Comparison of ENCODE assay signal across 1 cellular context in genomic region chr5:16616536-16617271, GRCh38.
TF ChIP-seq lines count a peak whose summit lies in the region.

A gene with protein sequence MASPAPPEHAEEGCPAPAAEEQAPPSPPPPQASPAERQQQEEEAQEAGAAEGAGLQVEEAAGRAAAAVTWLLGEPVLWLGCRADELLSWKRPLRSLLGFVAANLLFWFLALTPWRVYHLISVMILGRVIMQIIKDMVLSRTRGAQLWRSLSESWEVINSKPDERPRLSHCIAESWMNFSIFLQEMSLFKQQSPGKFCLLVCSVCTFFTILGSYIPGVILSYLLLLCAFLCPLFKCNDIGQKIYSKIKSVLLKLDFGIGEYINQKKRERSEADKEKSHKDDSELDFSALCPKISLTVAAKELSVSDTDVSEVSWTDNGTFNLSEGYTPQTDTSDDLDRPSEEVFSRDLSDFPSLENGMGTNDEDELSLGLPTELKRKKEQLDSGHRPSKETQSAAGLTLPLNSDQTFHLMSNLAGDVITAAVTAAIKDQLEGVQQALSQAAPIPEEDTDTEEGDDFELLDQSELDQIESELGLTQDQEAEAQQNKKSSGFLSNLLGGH (minus strand): TSS chr5:16616997. CDS start chr5:16616971, 26 bp downstream.

TF ChIP-seq in GM23338, 12 proteins besides CTCF, POLR2A, EP300 and RAD21 (continued from another document):
- TF ChIP-seq ZNF462 (CRISPR knock-in tag; IDR thresholded peaks at IDR 0.05) = no peak
- no peak for TF ChIP-seq NANOG (IDR thresholded peaks at IDR 0.05; ENCODE audit: borderline replicate concordance)
TF ChIP-seq in GM23338: peak in this region for 0.
